Comparison of ENCODE assay signal across 8 cellular contexts in the genomic region with DNA sequence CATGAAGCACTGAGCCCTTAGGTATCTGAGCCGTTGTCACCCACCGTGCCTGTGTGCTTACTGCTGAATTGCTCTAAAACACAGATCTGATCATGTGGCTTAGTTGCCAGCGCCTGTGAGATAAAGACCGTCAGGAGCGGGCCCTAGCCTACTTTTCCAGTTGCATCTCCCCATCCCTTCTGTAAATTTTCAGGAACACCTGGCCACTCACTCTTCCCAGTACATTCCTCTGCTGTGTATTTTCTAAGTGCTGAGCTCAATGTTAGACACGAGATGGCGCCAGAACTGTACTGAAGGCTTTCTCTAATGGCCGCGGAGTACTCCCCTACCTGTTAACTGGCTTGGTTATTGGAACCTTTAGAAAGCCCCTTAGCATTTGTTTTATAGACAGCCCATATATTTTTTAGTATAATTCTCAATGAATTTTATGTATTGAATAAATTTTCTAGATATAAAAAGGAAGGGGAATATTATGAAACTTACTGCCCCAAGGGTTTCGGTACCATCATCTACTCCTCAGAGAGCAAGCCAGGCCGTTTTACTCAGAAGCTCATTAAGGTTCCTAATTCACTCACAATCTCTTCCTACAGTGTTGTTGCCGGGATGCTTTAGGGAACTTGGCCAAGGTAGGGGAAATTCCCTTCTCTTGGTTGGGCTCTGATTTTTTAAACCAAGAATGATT. TPM values are rescaled to one million over a fixed set of nuclear protein-coding genes. Genes with fewer than 3 reads are reported as not detected.
DNase-seq lines count a peak whose midpoint lies in the region; ATAC-seq, FAIRE-seq and TF ChIP-seq lines count a peak whose summit lies in the region.

No MANE protein-coding gene starts in this region.

- no peak overlapping the region; the same call in 1 of the 2 replicates for H3K4me3 ChIP-seq in H7 (ENCODE audit: insufficient read depth, low read depth, low read length)
- peak overlapping the region; percentile 62 for H3K4me3 ChIP-seq in epithelial cell of esophagus (ENCODE audit: low read length)
- peak overlapping the region; percentile 73 to 77 for H3K4me3 ChIP-seq in mucosa of rectum (ENCODE audit: low read length in 2 of 2)
- peak overlapping the region; percentile 92 for H3K4me3 ChIP-seq in thoracic aorta

- H3K27me3 ChIP-seq in H7 (ENCODE audit: control insufficient read depth, insufficient read depth, low read length), result peaks cover 22% of the 10 kb centered on the region
- H3K27me3 ChIP-seq in mucosa of rectum (ENCODE audit: control insufficient read depth in 2 of 2, insufficient read depth in 2 of 2, low read length in 2 of 2), result peaks cover 0 to 2% of the 10 kb centered on the region in 2 donors
- no peaks in the 10 kb centered on the region for H3K27me3 ChIP-seq in thoracic aorta (replicated peaks; ENCODE audit: insufficient read depth)

- FAIRE-seq in frontal cortex (lab: Jason Lieb, UNC), result no peak

- peaks cover 15% of the 10 kb centered on the region for H3K36me3 Mint-ChIP-seq in activated CD4-positive, alpha-beta T cell treated with anti-CD3 and anti-CD28 coated beads, Interleukin-2, amount 10 ng/mL, durations not matched to agents 7 days and 5 days (ENCODE audit: low read depth)

- ATAC-seq in thoracic aorta (ENCODE audit: insufficient number of reproducible peaks, low FRiP score, low read depth), result no peak

- H3K9me3 ChIP-seq in mucosa of rectum (ENCODE audit: control insufficient read depth in 2 of 2, low read length in 2 of 2), result peaks cover 0 to 3% of the 10 kb centered on the region in 2 donors
- peaks cover 5% of the 10 kb centered on the region for H3K9me3 ChIP-seq in thoracic aorta

- POLR2A ChIA-PET in activated CD4-positive, alpha-beta T cell treated with anti-CD3 and anti-CD28 coated beads, Interleukin-2, amount 10 ng/mL, durations not matched to agents 7 days and 5 days (lab: Charles Lee), result no interaction called here

- peaks cover 6% of the 10 kb centered on the region for H3K27me3 Mint-ChIP-seq in activated CD4-positive, alpha-beta T cell treated with anti-CD3 and anti-CD28 coated beads, Interleukin-2, amount 10 ng/mL, durations not matched to agents 7 days and 5 days

- TF ChIP-seq CTCF in epithelial cell of esophagus (IDR thresholded peaks at IDR 0.05; ENCODE audit: insufficient read depth, low read depth, low read length, missing control alignments) (peak; percentile 95), thoracic aorta (IDR thresholded peaks at IDR 0.05) (peak; percentile 63)

- no peaks in the 10 kb centered on the region for H3K36me3 ChIP-seq in H7 (replicated peaks; ENCODE audit: control insufficient read depth, insufficient read depth, low read length)
- no peaks in the 10 kb centered on the region for H3K36me3 ChIP-seq in mucosa of rectum (ENCODE audit: control insufficient read depth in 2 of 2, insufficient read depth in 2 of 2, low read length in 2 of 2)
- no peaks in the 10 kb centered on the region for H3K36me3 ChIP-seq in thoracic aorta

- H3K4me1 Mint-ChIP-seq in activated CD4-positive, alpha-beta T cell treated with anti-CD3 and anti-CD28 coated beads, Interleukin-2, amount 10 ng/mL, durations not matched to agents 7 days and 5 days, result peaks cover 23% of the 10 kb centered on the region

- peak overlapping the region; percentile 2 for H3K27ac Mint-ChIP-seq in activated CD4-positive, alpha-beta T cell treated with anti-CD3 and anti-CD28 coated beads, Interleukin-2, amount 10 ng/mL, durations not matched to agents 7 days and 5 days

- DNase-seq in COLO829 (ENCODE audit: low spot score) (peak; percentile 26), H7 (peak; percentile 76), NCI-H2227 treated with DMSO at 0.1 percent for 48 hours (lab: John Stamatoyannopoulos, UW) (peak; percentile 75), epithelial cell of esophagus (ENCODE audit: low read depth) (peak; percentile 88), thoracic aorta (ENCODE audit: low spot score) (no peak), frontal cortex (ENCODE audit: low spot score in 2 of 2) (no peak)
- DNase-seq in activated CD4-positive, alpha-beta T cell treated with anti-CD3 and anti-CD28 coated beads, Interleukin-2, amount 10 ng/mL, durations not matched to agents 7 days and 5 days, result peak; percentile 78

- H3K27ac ChIP-seq in mucosa of rectum (ENCODE audit: low read depth in 2 of 2, low read length in 2 of 2), result no peak overlapping the region
- no peak overlapping the region for H3K27ac ChIP-seq in thoracic aorta

- peaks cover 22% of the 10 kb centered on the region for H3K9me3 Mint-ChIP-seq in activated CD4-positive, alpha-beta T cell treated with anti-CD3 and anti-CD28 coated beads, Interleukin-2, amount 10 ng/mL, durations not matched to agents 7 days and 5 days

- H3K9ac ChIP-seq in mucosa of rectum (ENCODE audit: low read depth in 1 of 2, low read length in 2 of 2), result peak overlapping the region; percentile 22 to 80

- peak overlapping the region; percentile 85 for H3K4me3 Mint-ChIP-seq in activated CD4-positive, alpha-beta T cell treated with anti-CD3 and anti-CD28 coated beads, Interleukin-2, amount 10 ng/mL, durations not matched to agents 7 days and 5 days

- CTCF ChIA-PET in activated CD4-positive, alpha-beta T cell treated with anti-CD3 and anti-CD28 coated beads, Interleukin-2, amount 10 ng/mL, durations not matched to agents 7 days and 5 days (lab: Charles Lee), result interaction anchor here (0.6 to 1.6 kb wide), 17 partner anchors 9 to 565 kb away, joined by 3 to 8 read pairs (median 4); a partner anchor contains a TSS

- peaks cover 8 to 9% of the 10 kb centered on the region in 2 donors for H3K4me1 ChIP-seq in mucosa of rectum (ENCODE audit: control insufficient read depth in 2 of 2, insufficient read depth in 2 of 2, low read length in 2 of 2)
- peaks cover 8 to 12% of the 10 kb centered on the region in 2 donors for H3K4me1 ChIP-seq in thoracic aorta (ENCODE audit: control insufficient read depth in 1 of 2, low read depth in 2 of 2)

RNA-seq across cellular contexts. Expression of a gene that starts 16.7 kb away (rescaled TPM):
- total RNA-seq in H7 (2014; rRNA removed; shearing (Covaris generic)), result 0.04 and 0.07 TPM in 2 replicates
- total RNA-seq in activated CD4-positive, alpha-beta T cell treated with anti-CD3 and anti-CD28 coated beads, Interleukin-2, amount 10 ng/mL, durations not matched to agents 7 days and 5 days, result under 1 TPM; 0.20 to 0.29 TPM
- total RNA-seq in thoracic aorta (not detected), frontal cortex (15.1 TPM)

Comparison
In these comparisons a context has a peak if more than half of its experiments do, and no peak if none do; other contexts are left out.
1. DNase-seq: peak in COLO829 (single experiment), H7 (single experiment), NCI-H2227 treated with DMSO at 0.1 percent for 48 hours (single experiment), activated CD4-positive, alpha-beta T cell treated with anti-CD3 and anti-CD28 coated beads, Interleukin-2, amount 10 ng/mL, durations not matched to agents 7 days and 5 days (single experiment) and epithelial cell of esophagus (single experiment); none in thoracic aorta (single experiment) and frontal cortex (0 of 2).
2. RNA of a gene that starts 16.7 kb away (total RNA-seq): 15.1 TPM in frontal cortex (single experiment); 0.20 to 0.29 TPM in activated CD4-positive, alpha-beta T cell treated with anti-CD3 and anti-CD28 coated beads, Interleukin-2, amount 10 ng/mL, durations not matched to agents 7 days and 5 days, not detected in thoracic aorta and 0.04 to 0.07 TPM in H7; every median in the first group is over 10 times any median in the second.